ENCODE assay signal across 20 cellular contexts in genomic region chr4:183073838-183074145, GRCh38. TPM values are rescaled to one million over a fixed set of nuclear protein-coding genes. Genes with fewer than 3 reads are reported as not detected.
A peak's percentile ranks its signal among the peaks of the same experiment; 100 is the strongest.
DNase-seq lines count a peak whose midpoint lies in the region; ATAC-seq, FAIRE-seq and TF ChIP-seq lines count a peak whose summit lies in the region.
"Had no signal": no experiment of that assay in that cellular context is flagged by ENCODE, and none has a peak within 500 bp of the region (broad histone marks: within the 10 kb centered on the region; RNA-seq: fewer than 3 reads in every experiment).

No MANE protein-coding gene starts in this region.

- H3K36me3 ChIP-seq in K562 (ENCODE audit: control insufficient read depth, insufficient read depth, low read length), result no peaks in the 10 kb centered on the region
- no peaks in the 10 kb centered on the region for H3K36me3 ChIP-seq in upper lobe of right lung
- H3K36me3 ChIP-seq: adrenal gland, esophagus muscularis mucosa, heart left ventricle, SJCRH30 had no signal

- H3K4me3 ChIP-seq in K562 (no peak overlapping the region), upper lobe of right lung (no peak overlapping the region)
- H3K4me3 ChIP-seq: adrenal gland, body of pancreas, esophagus muscularis mucosa, heart left ventricle, SJCRH30, smooth muscle cell had no signal

- intact Hi-C loops in K562 (cut with micrococcal nuclease), result loop anchor here (1.0 to 5.0 kb wide), 6 partner anchors 66 to 333 kb away; no protein-coding TSS in a partner anchor
- intact Hi-C loops in upper lobe of right lung (cut with DNase I), result loop anchor here (5.0 kb wide), 1 partner anchor 189 kb away; no protein-coding TSS in a partner anchor

- no peaks in the 10 kb centered on the region for H3K4me1 ChIP-seq in K562 (replicated peaks in 1 of 2; ENCODE audit: control insufficient read depth in 2 of 2, insufficient read depth in 2 of 2, low read length in 2 of 2)
- H3K4me1 ChIP-seq in upper lobe of right lung, result no peaks in the 10 kb centered on the region
- H3K4me1 ChIP-seq: adrenal gland, body of pancreas, parathyroid adenoma had no signal

- peaks cover 4% of the 10 kb centered on the region for H3K27me3 Mint-ChIP-seq in neural crest cell (ENCODE audit: low read depth)

- no peaks in the 10 kb centered on the region for H3K79me2 ChIP-seq in K562 (ENCODE audit: control insufficient read depth, insufficient read depth, low read length)
- H3K79me2 ChIP-seq: parathyroid adenoma had no signal

- in situ Hi-C loops in K562 (cut with MboI), result loop anchor here (5.0 to 10.0 kb wide), 3 partner anchors 141 to 331 kb away; no protein-coding TSS in a partner anchor

- TF ChIP-seq CTCF in LNCAP (IDR thresholded peaks at IDR 0.05) (0 out of 2 replicates have a peak, but pooled peaks have one; percentile 5), K562 (IDR thresholded peaks at IDR 0.05 in 2 of 3, conservative IDR thresholded peaks at IDR 0.05 in 1 of 3; ENCODE audit: insufficient read depth in 2 of 3, low read depth in 1 of 3, low read length in 3 of 3) (no peak), neural crest cell (conservative IDR thresholded peaks at IDR 0.05) (peak; percentile 48), upper lobe of right lung (IDR thresholded peaks at IDR 0.05) (no peak)

- peaks cover 3% of the 10 kb centered on the region for H3K36me3 Mint-ChIP-seq in neural crest cell (ENCODE audit: low read depth)
- H3K36me3 Mint-ChIP-seq: activated naive CD4-positive, alpha-beta T cell treated with anti-CD3 and anti-CD28 coated beads, Interleukin-2, amount 10 ng/mL, durations not matched to agents 7 days and 5 days; CD4-positive, CD25-positive, alpha-beta regulatory T cell had no signal

- DNase-seq in K562 (ENCODE audit: extremely low read depth in 1 of 4, low spot score in 3 of 4) (no peak), neural crest cell (ENCODE audit: low read depth, low spot score) (no peak), RKO (ENCODE audit: low spot score) (no peak), upper lobe of right lung (no peak), NCI-H2107 (lab: John Stamatoyannopoulos, UW) (no peak)
- no peak for DNase-seq in stimulated activated CD4-positive, alpha-beta T cell treated with anti-CD3 and anti-CD28 coated beads, Interleukin-2, amount 100 ng/mL, for 24 hours
- DNase-seq: NCI-H1436 treated with DMSO at 0.1 percent for 48 hours had no signal

- H3K9me3 ChIP-seq in K562 (replicated peaks; ENCODE audit: control insufficient read depth, insufficient read depth, low read depth, low read length) (no peaks in the 10 kb centered on the region), upper lobe of right lung (no peaks in the 10 kb centered on the region)
- H3K9me3 ChIP-seq: adrenal gland, body of pancreas, SJCRH30 had no signal

- no peak for TF ChIP-seq EP300 in K562 (IDR thresholded peaks at IDR 0.05; ENCODE audit: low read length)

- H3K9me3 Mint-ChIP-seq in neural crest cell, result peaks cover 8% of the 10 kb centered on the region
- H3K9me3 Mint-ChIP-seq: activated naive CD4-positive, alpha-beta T cell treated with anti-CD3 and anti-CD28 coated beads, Interleukin-2, amount 10 ng/mL, durations not matched to agents 7 days and 5 days had no signal

- TF ChIP-seq POLR2A in K562 (conservative IDR thresholded peaks at IDR 0.05), result no peak

- H2AFZ ChIP-seq in K562 (ENCODE audit: low read depth, low read length), result no peak overlapping the region
- H2AFZ ChIP-seq: parathyroid adenoma had no signal

- H3K9ac ChIP-seq in K562 (ENCODE audit: insufficient read depth in 1 of 2, low read depth in 2 of 2, low read length in 2 of 2), result no peak overlapping the region
- H3K9ac ChIP-seq: parathyroid adenoma had no signal

- CTCF ChIA-PET in K562 (lab: Yijun Ruan, JAX; ENCODE audit: low intra/inter-chr PET ratio), result interaction anchor here (0.7 to 4.8 kb wide), 5 partner anchors 148 to 189 kb away, joined by 3 to 44 read pairs (median 11); no protein-coding TSS in a partner anchor

- no peaks in the 10 kb centered on the region for H4K20me1 ChIP-seq in K562 (replicated peaks; ENCODE audit: control insufficient read depth, insufficient read depth, low read length)

- H3K4me1 Mint-ChIP-seq in neural crest cell, result peaks cover 4% of the 10 kb centered on the region
- H3K4me1 Mint-ChIP-seq: activated naive CD4-positive, alpha-beta T cell treated with anti-CD3 and anti-CD28 coated beads, Interleukin-2, amount 10 ng/mL, durations not matched to agents 7 days and 5 days; CD4-positive, CD25-positive, alpha-beta regulatory T cell had no signal

- no peak overlapping the region for H3K4me3 Mint-ChIP-seq in neural crest cell
- H3K4me3 Mint-ChIP-seq: activated naive CD4-positive, alpha-beta T cell treated with anti-CD3 and anti-CD28 coated beads, Interleukin-2, amount 10 ng/mL, durations not matched to agents 7 days and 5 days; CD4-positive, CD25-positive, alpha-beta regulatory T cell had no signal

- H3K9me1 ChIP-seq in K562 (ENCODE audit: control insufficient read depth, insufficient read depth, low read length), result no peaks in the 10 kb centered on the region

- no peak overlapping the region for H3K27ac ChIP-seq in K562 (ENCODE audit: extremely low read depth, low read depth, low read length)
- H3K27ac ChIP-seq in upper lobe of right lung, result no peak overlapping the region
- H3K27ac ChIP-seq: adrenal gland, body of pancreas, esophagus muscularis mucosa, heart left ventricle, parathyroid adenoma, SJCRH30 had no signal

- WGBS in K562 (ENCODE audit: insufficient coverage, low coverage, missing lambda C conversion rate), result 0% methylated on average over 2 of the region's 2 CpGs

- no peak for FAIRE-seq in K562 (lab: Jason Lieb, UNC)
- FAIRE-seq: H54, RCC 7860 had no signal

- H3K27me3 ChIP-seq in K562 (ENCODE audit: control insufficient read depth in 2 of 2, insufficient read depth in 2 of 2, low read length in 2 of 2) (no peaks in the 10 kb centered on the region), upper lobe of right lung (no peaks in the 10 kb centered on the region)
- H3K27me3 ChIP-seq: adrenal gland, body of pancreas, esophagus muscularis mucosa, heart left ventricle, SJCRH30 had no signal

- POLR2A ChIA-PET in K562 (lab: Yijun Ruan, JAX), result interaction anchor here (0.7 to 1.4 kb wide), 2 partner anchors 86 to 188 kb away, joined by 4 read pairs; no protein-coding TSS in a partner anchor

- no TSS peak for BruUV-seq in K562 (replicated peaks; lab: Mats Ljungman, UMichigan)

- no peak for TF ChIP-seq RAD21 in K562 (CRISPR knock-in tag; conservative IDR thresholded peaks at IDR 0.05 in 1 of 2, IDR thresholded peaks at IDR 0.05 in 1 of 2)

- no peak overlapping the region for H3K4me2 ChIP-seq in K562 (ENCODE audit: insufficient read depth, low read length)

- peak; percentile 19 for ATAC-seq in GM18502 (IDR thresholded peaks at IDR 0.05; ENCODE audit: poor library complexity, unreplicated experiment)
- no peak for ATAC-seq in K562
- no peak for ATAC-seq in upper lobe of right lung

- no peak overlapping the region for H3K27ac Mint-ChIP-seq in neural crest cell (ENCODE audit: unreplicated experiment)
- H3K27ac Mint-ChIP-seq: activated naive CD4-positive, alpha-beta T cell treated with anti-CD3 and anti-CD28 coated beads, Interleukin-2, amount 10 ng/mL, durations not matched to agents 7 days and 5 days; CD4-positive, CD25-positive, alpha-beta regulatory T cell had no signal

TF ChIP-seq in K562, 482 proteins besides CTCF, POLR2A, EP300 and RAD21:
- TF ChIP-seq ZEB2 (IDR thresholded peaks at IDR 0.05) (no peak), ELK1 (CRISPR knock-in tag; IDR thresholded peaks at IDR 0.05) (no peak), NCOA2 (IDR thresholded peaks at IDR 0.05; ENCODE audit: partially characterized antibody in 2 of 2) (no peak), DLX4 (CRISPR knock-in tag; IDR thresholded peaks at IDR 0.05) (no peak), SAP30 (IDR thresholded peaks at IDR 0.05; ENCODE audit: borderline replicate concordance, insufficient read depth, low read depth, low read length, poor library complexity, severe bottlenecking) (no peak), TAF9B (IDR thresholded peaks at IDR 0.05; ENCODE audit: partially characterized antibody) (peak; percentile 14), CBFB (CRISPR knock-in tag; IDR thresholded peaks at IDR 0.05) (no peak)

RNA-seq across cellular contexts. Expression of gene WWC2, which starts 25.3 kb away (rescaled TPM):
- 4.6 and 29.4 TPM in 2 replicates for total RNA-seq in K562 (2011; cell fraction: chromatin; rRNA removed; ENCODE audit: low replicate concordance)
- 2.0 and 3.8 TPM in 2 replicates for total RNA-seq in K562 (2011; cell fraction: nucleolus; rRNA removed)
- 9.3 and 9.9 TPM in 2 replicates for total RNA-seq in K562 (2011; cell fraction: nucleoplasm; rRNA removed)
- total RNA-seq in K562 (2014; rRNA removed), result 19.3 and 21.1 TPM in 2 replicates
- total RNA-seq in K562 (2014; rRNA removed; fragmentation: Illumina TruSeq; extraction: Trizol), result 21.6 and 25.9 TPM in 2 replicates
- 23.8 and 25.5 TPM in 2 replicates for total RNA-seq in K562 (2015; rRNA removed; fragmentation: Illumina TruSeq; extraction: Trizol)
- 36.8 and 39.4 TPM in 2 replicates for total RNA-seq in K562 (2021)
- polyA plus RNA-seq in K562 (2011; rRNA removed), result 3.7 and 11.8 TPM in 2 replicates
- 1.2 and 6.5 TPM in 2 replicates for polyA plus RNA-seq in K562 (2011; cell fraction: cytosol; rRNA removed)
- 5.6 and 25.8 TPM in 2 replicates for polyA plus RNA-seq in K562 (2011; cell fraction: nucleus; rRNA removed)
- polyA plus RNA-seq in K562 (2012), result 11.4 and 14.0 TPM in 2 replicates
- polyA plus RNA-seq in K562 (2014; fragmentation: Illumina TruSeq; extraction: Trizol), result 18.9 and 19.6 TPM in 2 replicates
- polyA plus RNA-seq in K562 (2014; fragmentation: Nextera tagmentation; extraction: Ambion mirVana), result 1 to 10 TPM; 3.9 to 5.6 TPM
- 13.1 and 13.6 TPM in 2 replicates for polyA plus RNA-seq in K562 (2014; rRNA removed)
- 5.0 and 26.1 TPM in 2 replicates for polyA minus RNA-seq in K562 (2011; rRNA and poly(A)+ RNA removed)
- 2.3 and 15.6 TPM in 2 replicates for polyA minus RNA-seq in K562 (2011; cell fraction: cytosol; rRNA and poly(A)+ RNA removed)
- 5.1 and 31.1 TPM in 2 replicates for polyA minus RNA-seq in K562 (2011; cell fraction: nucleus; rRNA and poly(A)+ RNA removed)
- total RNA-seq in neural crest cell, result 24.6 and 25.1 TPM in 2 replicates
- total RNA-seq in upper lobe of right lung, result 142 TPM

Comparison
In these comparisons a context has a peak if more than half of its experiments do, and no peak if none do; other contexts are left out.
1. CTCF ChIP-seq: peak in LNCAP (single experiment) and neural crest cell (single experiment); none in K562 (0 of 3) and upper lobe of right lung (single experiment).